Comparison of ENCODE assay signal across 7 cellular contexts in the genomic region with DNA sequence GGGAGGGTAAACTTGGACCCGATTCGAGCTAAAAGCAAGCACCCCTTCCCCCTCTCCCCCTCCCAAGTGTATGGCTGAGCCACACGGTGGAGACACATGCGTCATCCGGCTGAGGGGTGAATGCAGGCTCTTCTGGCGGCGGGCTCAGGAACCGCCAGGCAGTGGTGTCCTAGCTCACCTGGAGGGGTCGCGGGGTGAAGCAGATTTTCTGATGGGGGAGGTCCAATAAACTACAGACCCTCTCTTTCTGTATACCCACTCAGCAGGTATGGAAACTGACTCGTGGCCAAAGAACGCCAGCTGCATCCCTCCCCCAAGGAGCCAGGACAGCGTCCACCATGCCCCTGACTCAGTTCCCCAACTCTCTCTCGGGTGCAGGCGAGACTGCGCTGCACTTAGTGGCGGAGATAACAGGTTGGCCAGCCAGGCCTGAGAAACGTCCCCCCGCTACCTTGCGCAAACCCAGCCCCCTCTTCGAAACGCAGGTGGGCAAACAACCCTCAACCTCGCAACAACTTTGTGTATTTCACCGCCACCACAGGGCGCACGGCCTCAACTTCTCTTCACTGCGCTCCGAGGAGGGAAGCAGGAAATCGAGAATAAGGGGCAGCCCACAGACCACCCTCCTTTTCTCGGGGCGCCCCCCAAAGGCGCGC. TPM values are rescaled to one million over a fixed set of nuclear protein-coding genes. Genes with fewer than 3 reads are reported as not detected.
DNase-seq lines count a peak whose midpoint lies in the region; ATAC-seq lines count a peak whose summit lies in the region.

No MANE protein-coding gene starts in this region.

- ATAC-seq in left colon, result peak; percentile 42

- H3K36me3 ChIP-seq in subcutaneous abdominal adipose tissue (ENCODE audit: control insufficient read depth in 5 of 5, insufficient read depth in 5 of 5, low read length in 5 of 5), result no peaks in the 10 kb centered on the region

- peak overlapping the region; percentile 69 to 98 (median 83) for H3K4me3 ChIP-seq in subcutaneous abdominal adipose tissue (ENCODE audit: low read depth in 1 of 5, low read length in 5 of 5)

- DNase-seq in ELR (ENCODE audit: low read depth) (peak; percentile 71), NCI-H1105 treated with DMSO at 0.1 percent for 48 hours (lab: John Stamatoyannopoulos, UW) (peak; percentile 17), cerebellar cortex (ENCODE audit: low spot score) (peak; percentile 80), left colon (peak; percentile 56 to 62), LoVo (ENCODE audit: low spot score) (no peak)
- DNase-seq in stimulated activated CD4-positive, alpha-beta T cell treated with anti-CD3 and anti-CD28 coated beads, Interleukin-4, amount 100 ng/mL, for 1 hour, result no peak

- peak overlapping the region; percentile 82 to 93 (median 87) for H3K9ac ChIP-seq in subcutaneous abdominal adipose tissue (ENCODE audit: low read length in 5 of 5)

- intact Hi-C loops in left colon (cut with DNase I, micrococcal nuclease), result no loop called here

- no peaks in the 10 kb centered on the region for H3K9me3 ChIP-seq in subcutaneous abdominal adipose tissue (ENCODE audit: control insufficient read depth in 5 of 5, low read length in 5 of 5)

- peaks cover 0 to 47% (median 39%) of the 10 kb centered on the region in 5 donors for H3K4me1 ChIP-seq in subcutaneous abdominal adipose tissue (ENCODE audit: control insufficient read depth in 5 of 5, insufficient read depth in 5 of 5, low read length in 5 of 5)

- H3K27ac ChIP-seq in subcutaneous abdominal adipose tissue (ENCODE audit: low read depth, low read length), result peak overlapping the region; percentile 94

- H3K27me3 ChIP-seq in subcutaneous abdominal adipose tissue (ENCODE audit: control insufficient read depth in 5 of 5, insufficient read depth in 4 of 5, low read length in 5 of 5), result no peaks in the 10 kb centered on the region

RNA-seq across cellular contexts. Expression of a gene that starts 1.3 kb away (rescaled TPM):
- 10 to 100 TPM; 45.9 to 49.2 TPM for total RNA-seq in left colon

Comparison
In these comparisons a context has a peak if more than half of its experiments do, and no peak if none do; other contexts are left out.
1. DNase-seq: peak in ELR (single experiment), NCI-H1105 treated with DMSO at 0.1 percent for 48 hours (single experiment), cerebellar cortex (single experiment) and left colon (2 of 2); none in LoVo (single experiment) and stimulated activated CD4-positive, alpha-beta T cell treated with anti-CD3 and anti-CD28 coated beads, Interleukin-4, amount 100 ng/mL, for 1 hour (single experiment).